Comparison of ENCODE assay signal across 20 cellular contexts in the genomic region with DNA sequence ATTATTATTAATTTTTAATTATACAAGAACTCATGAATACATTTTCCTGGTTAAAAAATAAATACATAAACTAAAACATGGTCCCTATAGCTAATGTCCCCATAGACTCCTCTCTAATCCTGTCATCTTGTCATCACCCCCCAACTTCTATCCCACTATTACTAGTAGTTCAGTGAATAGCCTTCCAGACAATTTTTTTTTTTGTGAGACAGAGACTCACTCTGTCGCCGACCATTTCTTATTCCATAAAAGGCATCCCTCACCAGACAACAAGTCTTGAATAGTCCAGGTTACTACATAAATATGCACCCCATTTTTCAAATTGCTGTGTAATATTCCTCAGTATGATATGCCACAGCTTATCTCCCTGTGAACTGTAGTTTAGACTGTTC. TPM values are rescaled to one million over a fixed set of nuclear protein-coding genes. Genes with fewer than 3 reads are reported as not detected.
DNase-seq lines count a peak whose midpoint lies in the region; ATAC-seq, FAIRE-seq and TF ChIP-seq lines count a peak whose summit lies in the region.
"Had no signal": no experiment of that assay in that cellular context is flagged by ENCODE, and none has a peak within 500 bp of the region (broad histone marks: within the 10 kb centered on the region; RNA-seq: fewer than 3 reads in every experiment).

No MANE protein-coding gene starts in this region.

- H3K36me3 ChIP-seq in Panc1 (ENCODE audit: control insufficient read depth, insufficient read depth, low read length) (no peaks in the 10 kb centered on the region), bronchial epithelial cell (ENCODE audit: control insufficient read depth, insufficient read depth, low read length) (no peaks in the 10 kb centered on the region), osteoblast (ENCODE audit: insufficient read depth, low read length) (no peaks in the 10 kb centered on the region)
- H3K36me3 ChIP-seq: uterus had no signal

- BruUV-seq in Panc1 (replicated peaks; lab: Mats Ljungman, UMichigan) = no TSS peak

- FAIRE-seq in bronchial epithelial cell (lab: Jason Lieb, UNC) = no peak
- FAIRE-seq: G401.6, small intestine had no signal

- POLR2A ChIA-PET in Panc1 (lab: Charles Lee) = no interaction called here

- H3K79me2 ChIP-seq in osteoblast (ENCODE audit: insufficient read depth, low read length) = no peaks in the 10 kb centered on the region

- H2AFZ ChIP-seq in osteoblast (ENCODE audit: low read length) = no peak overlapping the region

- H3K4me1 ChIP-seq in Panc1 (ENCODE audit: control insufficient read depth, insufficient read depth, low read length) (peaks cover 7% of the 10 kb centered on the region; the same call in 1 of the 2 replicates), osteoblast (ENCODE audit: insufficient read depth, low read length) (peaks cover 31% of the 10 kb centered on the region)
- H3K4me1 ChIP-seq: uterus had no signal

- H3K27me3 ChIP-seq in Panc1 (ENCODE audit: control insufficient read depth, insufficient read depth, low read length) (no peaks in the 10 kb centered on the region), bronchial epithelial cell (ENCODE audit: control insufficient read depth, insufficient read depth, low read length) (no peaks in the 10 kb centered on the region), osteoblast (ENCODE audit: insufficient read depth, low read length) (no peaks in the 10 kb centered on the region)
- H3K27me3 ChIP-seq: uterus had no signal

- H3K27ac ChIP-seq in Panc1 (ENCODE audit: low read length) (no peak overlapping the region), osteoblast (ENCODE audit: low read depth, low read length) (peak overlapping the region; percentile 80)

- TF ChIP-seq CTCF in Panc1 (IDR thresholded peaks at IDR 0.05) (no peak), bronchial epithelial cell (IDR thresholded peaks at IDR 0.05; ENCODE audit: insufficient read depth, low read length, severe bottlenecking) (no peak), osteoblast (IDR thresholded peaks at IDR 0.05; ENCODE audit: extremely low read depth, low read depth, low read length) (no peak)

- DNase-seq in EL (peak; percentile 53), Panc1 (ENCODE audit: low read depth, low spot score) (no peak), bronchial epithelial cell (ENCODE audit: low read depth) (peak; percentile 73), osteoblast (ENCODE audit: insufficient read length, low spot score, missing footprints) (no peak), GOT3 (lab: John Stamatoyannopoulos, UW) (no peak), T-helper 2 cell (no peak)
- DNase-seq: activated CD4-positive, alpha-beta T cell treated with anti-CD3 and anti-CD28 coated beads, Interleukin-2, amount 50 U/mL, for 1 hour; activated naive CD4-positive, alpha-beta T cell; Karpas-422; NCI-H1436 treated with DMSO at 0.1 percent for 48 hours; NCI-H2171 treated with DMSO at 0.1 percent for 48 hours; NCI-H748 treated with DMSO at 0.1 percent for 48 hours; occipital lobe; small intestine; stimulated activated CD4-positive, alpha-beta T cell treated with anti-CD3 and anti-CD28 coated beads, Interleukin-4, amount 100 ng/mL, for 24 hours had no signal

- H3K4me2 ChIP-seq in osteoblast (ENCODE audit: insufficient read depth, low read length) = peak overlapping the region; percentile 41

- H4K20me1 ChIP-seq in osteoblast (ENCODE audit: insufficient read depth, low read length) = no peaks in the 10 kb centered on the region

- H3K9me3 ChIP-seq in Panc1 (ENCODE audit: control insufficient read depth, insufficient read depth, low read depth, low read length) = no peaks in the 10 kb centered on the region
- no peaks in the 10 kb centered on the region for H3K9me3 ChIP-seq in osteoblast (ENCODE audit: low read depth, low read length)
- H3K9me3 ChIP-seq: uterus had no signal

- intact Hi-C loops in Panc1 (cut with micrococcal nuclease; ENCODE audit: unreplicated experiment) = loop anchor here (5.0 kb wide), 1 partner anchor 133 kb away; no protein-coding TSS in a partner anchor

- CTCF ChIA-PET in Panc1 (lab: Charles Lee) = interaction anchor here (0.6 kb wide), 1 partner anchor 311 kb away, joined by 3 read pairs; no protein-coding TSS in a partner anchor

- ATAC-seq in Panc1 (0 out of 2 replicates have a peak, but pooled peaks have one; percentile 6), HG03039 (IDR thresholded peaks at IDR 0.05; ENCODE audit: unreplicated experiment) (no peak), GM19351 (IDR thresholded peaks at IDR 0.05; ENCODE audit: unreplicated experiment) (no peak)

- in situ Hi-C loops in Panc1 (cut with HindIII; ENCODE audit: low pct_unique_long_range_greater_than_20kb, low sequenced_read_pairs) = loop anchor here (25.0 kb wide), 1 partner anchor 128 kb away; the partner anchor contains the start of gene AFAP1L1

- no peak overlapping the region for H3K4me3 ChIP-seq in Panc1 (ENCODE audit: low read depth in 2 of 2, low read length in 2 of 2)
- no peak overlapping the region for H3K4me3 ChIP-seq in bronchial epithelial cell (ENCODE audit: low read depth, low read length)
- H3K4me3 ChIP-seq in osteoblast (ENCODE audit: insufficient read depth, low read length) = no peak overlapping the region
- H3K4me3 ChIP-seq: coronary artery, uterus had no signal

RNA-seq across cellular contexts. Expression of gene ABLIM3, which starts 6.5 kb away (rescaled TPM):
- total RNA-seq in Panc1 (2021; ENCODE audit: unreplicated experiment) (12.9 TPM), bronchial epithelial cell (3.7 and 7.2 TPM in 2 replicates), osteoblast (5.8 and 7.4 TPM in 2 replicates)
- polyA plus RNA-seq in Panc1 (2012; ENCODE audit: insufficient read length) = 16.2 TPM

Comparison
In these comparisons a context has a peak if more than half of its experiments do, and no peak if none do; other contexts are left out.
1. DNase-seq: peak in EL (single experiment) and bronchial epithelial cell (single experiment); none in Panc1 (single experiment), osteoblast (single experiment), GOT3 (single experiment) and T-helper 2 cell (0 of 5).